In the genomic region with DNA sequence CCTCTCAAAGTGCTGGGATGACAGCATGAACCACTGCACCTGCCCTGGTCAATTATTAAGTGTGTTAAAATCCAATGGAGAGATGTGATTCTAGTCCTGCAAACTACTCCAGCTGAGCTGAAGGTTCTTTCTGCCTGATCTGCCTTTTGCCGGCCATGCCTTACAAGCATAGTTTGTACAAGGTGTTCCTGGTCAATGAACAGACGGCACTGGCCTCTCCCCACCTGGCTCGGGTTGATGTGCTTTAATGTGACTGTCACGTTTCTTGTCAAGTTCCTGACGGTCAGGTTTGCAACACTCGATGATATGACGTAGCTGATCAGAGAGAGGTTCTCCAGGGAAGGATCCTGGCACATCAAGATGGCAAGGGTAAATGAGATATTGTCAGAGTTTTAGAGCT, we compare ENCODE assay signal across 36 cellular contexts.
"Had no signal": no experiment of that assay in that cellular context is flagged by ENCODE, and none has a peak within 500 bp of the region (broad histone marks: within the 10 kb centered on the region; RNA-seq: fewer than 3 reads in every experiment).

No MANE protein-coding gene starts in this region.

- H3K4me1 Mint-ChIP-seq: activated CD4-positive, alpha-beta T cell treated with anti-CD3 and anti-CD28 coated beads for 36 hours; activated naive CD4-positive, alpha-beta T cell treated with anti-CD3 and anti-CD28 coated beads, Interleukin-2, amount 50 U/mL, for 24 hours; activated naive CD8-positive, alpha-beta T cell treated with anti-CD3 and anti-CD28 coated beads for 36 hours; activated naive CD8-positive, alpha-beta T cell treated with anti-CD3 and anti-CD28 coated beads, Interleukin-2, amount 50 U/mL, for 24 hours; brain; endodermal cell; T-cell had no signal

- H3K36me3 ChIP-seq: adrenal gland, breast epithelium, cardiac muscle cell, colonic mucosa, esophagus muscularis mucosa, gastrocnemius medialis had no signal

- H3K27ac Mint-ChIP-seq: activated CD4-positive, alpha-beta T cell treated with anti-CD3 and anti-CD28 coated beads for 36 hours; activated CD8-positive, alpha-beta T cell treated with anti-CD3 and anti-CD28 coated beads for 36 hours; activated naive CD4-positive, alpha-beta T cell treated with anti-CD3 and anti-CD28 coated beads for 36 hours; activated naive CD4-positive, alpha-beta T cell treated with anti-CD3 and anti-CD28 coated beads, Interleukin-2, amount 50 U/mL, for 24 hours; activated naive CD8-positive, alpha-beta T cell treated with anti-CD3 and anti-CD28 coated beads for 36 hours; activated naive CD8-positive, alpha-beta T cell treated with anti-CD3 and anti-CD28 coated beads, Interleukin-2, amount 50 U/mL, for 24 hours; activated T-helper 2 cell treated with anti-CD3 and anti-CD28 coated beads, Interferon-gamma antibody, Interleukin-2, Interleukin-4, amounts not matched to agents 10 μg/mL and 5 μg/mL and 100 μg/mL, durations not matched to agents 14 hours and 24 hours and 36 hours; brain; dendritic cell treated with granulocyte-macrophage colony-stimulating factor and Interleukin-4, amounts not matched to agents 40 ng/mL and 50 ng/mL, for 4 days; endodermal cell; T-cell; T-helper 1 cell treated with Interleukin-12 subunit alpha and Interleukin-12 subunit beta and Interleukin-4 antibody, amounts not matched to agents 30 μg/mL and 1 μg/mL, for 36 hours had no signal

- H3K4me3 ChIP-seq: adrenal gland, breast epithelium, cardiac muscle cell, colonic mucosa, dorsolateral prefrontal cortex, esophagus muscularis mucosa, gastrocnemius medialis, heart right ventricle had no signal

- DNase-seq: activated CD4-positive, alpha-beta T cell treated with anti-CD3 and anti-CD28 coated beads for 36 hours; activated CD4-positive, alpha-beta T cell treated with anti-CD3 and anti-CD28 coated beads, Interleukin-2, amount 50 U/mL, for 1 hour; activated CD4-positive, alpha-beta T cell treated with anti-CD3 and anti-CD28 coated beads, Interleukin-2, amount 50 U/mL, for 48 hours; activated CD4-positive, CD25-positive, alpha-beta regulatory T cell; activated CD4-positive, CD25-positive, alpha-beta regulatory T cell treated with anti-CD3 and anti-CD28 coated beads, Interleukin-2, amount 50 U/mL, for 72 hours; activated CD8-positive, alpha-beta memory T cell treated with anti-CD3 and anti-CD28 coated beads for 24 hours; activated CD8-positive, alpha-beta T cell treated with anti-CD3 and anti-CD28 coated beads for 36 hours; activated effector memory CD4-positive, alpha-beta T cell treated with anti-CD3 and anti-CD28 coated beads, Interleukin-2, amount 50 U/mL, for 16 hours; activated naive CD4-positive, alpha-beta T cell treated with anti-CD3 and anti-CD28 coated beads for 36 hours; activated naive CD8-positive, alpha-beta T cell treated with anti-CD3 and anti-CD28 coated beads for 36 hours; activated naive CD8-positive, alpha-beta T cell treated with anti-CD3 and anti-CD28 coated beads, Interleukin-2, amount 50 U/mL, for 24 hours; activated T-cell treated with anti-CD3 and anti-CD28 coated beads, Interleukin-2, amount 50 U/mL, for 4 hours; adrenal gland; amygdala; aorta; central memory CD4-positive, alpha-beta T cell; cerebellar nuclear complex; colonic mucosa; dorsolateral prefrontal cortex; effector memory CD4-positive, alpha-beta T cell; endodermal cell; erythroblast; foreskin keratinocyte; gastrocnemius medialis; heart right ventricle; SW 1271; T-cell; T-helper 9 cell had no signal

- H3K4me1 ChIP-seq: adrenal gland, breast epithelium, colonic mucosa, esophagus muscularis mucosa, foreskin keratinocyte, gastrocnemius medialis, heart right ventricle had no signal

- H3K36me3 Mint-ChIP-seq: activated naive CD8-positive, alpha-beta T cell treated with anti-CD3 and anti-CD28 coated beads for 36 hours; brain had no signal

- H3K9me3 Mint-ChIP-seq: activated CD8-positive, alpha-beta T cell treated with anti-CD3 and anti-CD28 coated beads for 36 hours; activated naive CD4-positive, alpha-beta T cell treated with anti-CD3 and anti-CD28 coated beads for 36 hours; activated naive CD4-positive, alpha-beta T cell treated with anti-CD3 and anti-CD28 coated beads, Interleukin-2, amount 50 U/mL, for 24 hours; activated naive CD8-positive, alpha-beta T cell treated with anti-CD3 and anti-CD28 coated beads for 36 hours; activated naive CD8-positive, alpha-beta T cell treated with anti-CD3 and anti-CD28 coated beads, Interleukin-2, amount 50 U/mL, for 24 hours; activated T-cell treated with anti-CD3 and anti-CD28 coated beads, Interleukin-2, amount 50 U/mL, for 4 hours; activated T-helper 2 cell treated with anti-CD3 and anti-CD28 coated beads, Interferon-gamma antibody, Interleukin-2, Interleukin-4, amounts not matched to agents 10 μg/mL and 5 μg/mL and 100 μg/mL, durations not matched to agents 14 hours and 24 hours and 36 hours; brain; dendritic cell treated with granulocyte-macrophage colony-stimulating factor and Interleukin-4, amounts not matched to agents 40 ng/mL and 50 ng/mL, for 4 days; T-cell; T-helper 1 cell treated with Interleukin-12 subunit alpha and Interleukin-12 subunit beta and Interleukin-4 antibody, amounts not matched to agents 30 μg/mL and 1 μg/mL, for 36 hours had no signal

- H3K9me3 ChIP-seq: adrenal gland, breast epithelium, colonic mucosa, esophagus muscularis mucosa, gastrocnemius medialis, heart right ventricle had no signal

- H3K27me3 ChIP-seq: adrenal gland, cardiac muscle cell, colonic mucosa, esophagus muscularis mucosa, foreskin keratinocyte, gastrocnemius medialis, heart right ventricle had no signal

- ATAC-seq: activated CD4-positive, alpha-beta T cell treated with anti-CD3 and anti-CD28 coated beads for 36 hours; activated CD8-positive, alpha-beta T cell treated with anti-CD3 and anti-CD28 coated beads for 36 hours; activated naive CD8-positive, alpha-beta T cell treated with anti-CD3 and anti-CD28 coated beads, Interleukin-2, amount 50 U/mL, for 24 hours; activated T-cell treated with anti-CD3 and anti-CD28 coated beads, Interleukin-2, amount 50 U/mL, for 4 hours; foreskin keratinocyte; gastrocnemius medialis; heart right ventricle; T-cell had no signal

- H3K4me3 Mint-ChIP-seq: activated CD4-positive, alpha-beta T cell treated with anti-CD3 and anti-CD28 coated beads for 36 hours; activated CD8-positive, alpha-beta T cell treated with anti-CD3 and anti-CD28 coated beads for 36 hours; activated naive CD4-positive, alpha-beta T cell treated with anti-CD3 and anti-CD28 coated beads for 36 hours; activated naive CD4-positive, alpha-beta T cell treated with anti-CD3 and anti-CD28 coated beads, Interleukin-2, amount 50 U/mL, for 24 hours; activated naive CD8-positive, alpha-beta T cell treated with anti-CD3 and anti-CD28 coated beads for 36 hours; activated naive CD8-positive, alpha-beta T cell treated with anti-CD3 and anti-CD28 coated beads, Interleukin-2, amount 50 U/mL, for 24 hours; activated T-cell treated with anti-CD3 and anti-CD28 coated beads, Interleukin-2, amount 50 U/mL, for 4 hours; brain; dendritic cell treated with granulocyte-macrophage colony-stimulating factor and Interleukin-4, amounts not matched to agents 40 ng/mL and 50 ng/mL, for 4 days; endodermal cell; T-cell; T-helper 1 cell treated with Interleukin-12 subunit alpha and Interleukin-12 subunit beta and Interleukin-4 antibody, amounts not matched to agents 30 μg/mL and 1 μg/mL, for 36 hours had no signal

- H3K27ac ChIP-seq: adrenal gland, breast epithelium, cardiac muscle cell, colonic mucosa, dorsolateral prefrontal cortex, esophagus muscularis mucosa, foreskin keratinocyte, gastrocnemius medialis, heart right ventricle had no signal

- H3K27me3 Mint-ChIP-seq: activated CD4-positive, alpha-beta T cell treated with anti-CD3 and anti-CD28 coated beads for 36 hours; activated CD8-positive, alpha-beta T cell treated with anti-CD3 and anti-CD28 coated beads for 36 hours; activated naive CD4-positive, alpha-beta T cell treated with anti-CD3 and anti-CD28 coated beads, Interleukin-2, amount 50 U/mL, for 24 hours; activated naive CD8-positive, alpha-beta T cell treated with anti-CD3 and anti-CD28 coated beads for 36 hours; activated naive CD8-positive, alpha-beta T cell treated with anti-CD3 and anti-CD28 coated beads, Interleukin-2, amount 50 U/mL, for 24 hours; brain; dendritic cell treated with granulocyte-macrophage colony-stimulating factor and Interleukin-4, amounts not matched to agents 40 ng/mL and 50 ng/mL, for 4 days; T-cell had no signal
